Comparison of ENCODE assay signal across 1 cellular context in the genomic region with DNA sequence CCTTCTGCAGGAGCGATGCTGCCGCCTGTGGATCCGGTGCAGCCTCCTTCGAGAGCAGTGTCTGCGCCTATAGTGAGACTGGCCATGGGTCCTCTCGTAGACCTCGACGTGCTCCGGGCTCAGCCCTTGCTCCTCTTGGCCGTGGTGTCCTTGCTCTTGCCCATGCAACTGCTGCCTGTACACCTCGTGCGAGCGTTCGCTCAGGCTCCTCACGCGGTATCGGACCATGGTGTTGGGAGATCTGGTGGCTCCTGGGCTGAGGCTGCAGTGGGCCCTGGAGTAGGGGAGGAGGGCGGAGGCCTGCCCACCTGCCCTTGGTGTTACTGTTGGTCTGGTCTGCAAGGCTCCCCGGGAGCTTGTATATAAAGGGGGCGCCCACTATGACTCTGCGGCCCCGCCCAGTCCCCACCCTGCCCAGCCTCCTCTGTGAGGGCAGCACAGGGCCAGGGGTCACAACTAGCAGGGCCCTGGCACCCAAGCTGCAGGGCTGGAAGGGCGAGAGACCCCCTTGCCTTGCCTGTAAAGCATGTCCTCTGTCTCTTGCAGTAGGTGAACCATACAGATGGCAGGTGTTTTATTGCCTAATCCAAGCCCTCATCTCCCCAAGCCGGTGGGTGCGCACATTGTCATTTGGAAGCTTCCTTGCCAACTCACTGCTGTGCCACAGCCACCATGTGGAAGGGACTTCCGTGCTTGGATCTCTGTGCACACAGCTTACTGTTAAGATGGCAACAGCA.
TF ChIP-seq lines count a peak whose summit lies in the region.

TSS of gene PRM2 (minus strand) at position 338 of the 737 bp plus-strand sequence. CDS start at position 228, 110 bp downstream.

TF ChIP-seq in HepG2, 621 proteins besides CTCF, POLR2A, EP300 and RAD21 (continued from another document and continues in another):
- TF ChIP-seq EEA1 (CRISPR knock-in tag; IDR thresholded peaks at IDR 0.05; ENCODE audit: borderline replicate concordance), result 0 out of 2 replicates have a peak, but pooled peaks have one; percentile 36
- TF ChIP-seq SATB2 (CRISPR knock-in tag; IDR thresholded peaks at IDR 0.05), result no peak
- TF ChIP-seq MTERF4 (CRISPR knock-in tag; IDR thresholded peaks at IDR 0.05), result no peak
- no peak for TF ChIP-seq ZNF761 (CRISPR knock-in tag; conservative IDR thresholded peaks at IDR 0.05)
- TF ChIP-seq DNMT1 (CRISPR knock-in tag; IDR thresholded peaks at IDR 0.05), result no peak; the same call in 1 of the 2 replicates
- TF ChIP-seq MEF2D (CRISPR knock-in tag; IDR thresholded peaks at IDR 0.05), result no peak
- TF ChIP-seq ZC3H13 (CRISPR knock-in tag; IDR thresholded peaks at IDR 0.05), result no peak
- TF ChIP-seq CCDC6 (CRISPR knock-in tag; IDR thresholded peaks at IDR 0.05), result no peak
- TF ChIP-seq EHMT2 (IDR thresholded peaks at IDR 0.05; ENCODE audit: borderline replicate concordance, low read depth, low read length), result no peak
- 0 out of 2 replicates have a peak, but pooled peaks have one; percentile 23 for TF ChIP-seq RBAK (CRISPR knock-in tag; IDR thresholded peaks at IDR 0.05)
- TF ChIP-seq CENPX (CRISPR knock-in tag; IDR thresholded peaks at IDR 0.05), result no peak
- TF ChIP-seq SOX5 (CRISPR knock-in tag; IDR thresholded peaks at IDR 0.05; ENCODE audit: borderline replicate concordance), result no peak
- TF ChIP-seq ZMAT3 (CRISPR knock-in tag; conservative IDR thresholded peaks at IDR 0.05), result no peak
- no peak for TF ChIP-seq HMGXB4 (CRISPR knock-in tag; IDR thresholded peaks at IDR 0.05; ENCODE audit: borderline replicate concordance in 1 of 2, low read depth in 1 of 2)
- 0 out of 2 replicates have a peak, but pooled peaks have one; percentile 27 for TF ChIP-seq HNRNPL (IDR thresholded peaks at IDR 0.05; ENCODE audit: low read depth, low read length)
- peak; percentile 64; the same call in 1 of the 2 replicates for TF ChIP-seq AHR (CRISPR knock-in tag; IDR thresholded peaks at IDR 0.05)
- no peak for TF ChIP-seq ZNF652 (CRISPR knock-in tag; IDR thresholded peaks at IDR 0.05; ENCODE audit: borderline replicate concordance, low read depth)
- TF ChIP-seq HHEX (CRISPR knock-in tag; IDR thresholded peaks at IDR 0.05), result no peak
- TF ChIP-seq ZNF619 (CRISPR knock-in tag; IDR thresholded peaks at IDR 0.05), result no peak
- no peak for TF ChIP-seq ZNF678 (CRISPR knock-in tag; IDR thresholded peaks at IDR 0.05)
- TF ChIP-seq, protein P1, sequence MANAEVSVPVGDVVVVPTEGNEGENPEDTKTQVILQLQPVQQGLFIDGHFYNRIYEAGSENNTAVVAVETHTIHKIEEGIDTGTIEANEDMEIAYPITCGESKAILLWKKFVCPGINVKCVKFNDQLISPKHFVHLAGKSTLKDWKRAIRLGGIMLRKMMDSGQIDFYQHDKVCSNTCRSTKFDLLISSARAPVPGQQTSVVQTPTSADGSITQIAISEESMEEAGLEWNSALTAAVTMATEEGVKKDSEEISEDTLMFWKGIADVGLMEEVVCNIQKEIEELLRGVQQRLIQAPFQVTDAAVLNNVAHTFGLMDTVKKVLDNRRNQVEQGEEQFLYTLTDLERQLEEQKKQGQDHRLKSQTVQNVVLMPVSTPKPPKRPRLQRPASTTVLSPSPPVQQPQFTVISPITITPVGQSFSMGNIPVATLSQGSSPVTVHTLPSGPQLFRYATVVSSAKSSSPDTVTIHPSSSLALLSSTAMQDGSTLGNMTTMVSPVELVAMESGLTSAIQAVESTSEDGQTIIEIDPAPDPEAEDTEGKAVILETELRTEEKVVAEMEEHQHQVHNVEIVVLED (CRISPR knock-in tag; IDR thresholded peaks at IDR 0.05; ENCODE audit: borderline replicate concordance), result no peak
- no peak for TF ChIP-seq ZNF747 (CRISPR knock-in tag; IDR thresholded peaks at IDR 0.05; ENCODE audit: borderline replicate concordance)
- no peak for TF ChIP-seq ZBED4 (CRISPR knock-in tag; IDR thresholded peaks at IDR 0.05; ENCODE audit: borderline replicate concordance)
- TF ChIP-seq, protein P2, sequence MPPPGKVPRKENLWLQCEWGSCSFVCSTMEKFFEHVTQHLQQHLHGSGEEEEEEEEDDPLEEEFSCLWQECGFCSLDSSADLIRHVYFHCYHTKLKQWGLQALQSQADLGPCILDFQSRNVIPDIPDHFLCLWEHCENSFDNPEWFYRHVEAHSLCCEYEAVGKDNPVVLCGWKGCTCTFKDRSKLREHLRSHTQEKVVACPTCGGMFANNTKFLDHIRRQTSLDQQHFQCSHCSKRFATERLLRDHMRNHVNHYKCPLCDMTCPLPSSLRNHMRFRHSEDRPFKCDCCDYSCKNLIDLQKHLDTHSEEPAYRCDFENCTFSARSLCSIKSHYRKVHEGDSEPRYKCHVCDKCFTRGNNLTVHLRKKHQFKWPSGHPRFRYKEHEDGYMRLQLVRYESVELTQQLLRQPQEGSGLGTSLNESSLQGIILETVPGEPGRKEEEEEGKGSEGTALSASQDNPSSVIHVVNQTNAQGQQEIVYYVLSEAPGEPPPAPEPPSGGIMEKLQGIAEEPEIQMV (CRISPR knock-in tag; IDR thresholded peaks at IDR 0.05; ENCODE audit: low read depth), result no peak
- TF ChIP-seq ZSCAN9 (CRISPR knock-in tag; IDR thresholded peaks at IDR 0.05; ENCODE audit: borderline replicate concordance), result no peak
- no peak for TF ChIP-seq ZNF557 (CRISPR knock-in tag; IDR thresholded peaks at IDR 0.05)
- no peak for TF ChIP-seq FOXK1 (CRISPR knock-in tag; IDR thresholded peaks at IDR 0.05; ENCODE audit: borderline replicate concordance, low read depth)
- TF ChIP-seq HDAC6 (IDR thresholded peaks at IDR 0.05; ENCODE audit: low read depth, low read length), result no peak
- TF ChIP-seq ZFP91 (CRISPR knock-in tag; IDR thresholded peaks at IDR 0.05; ENCODE audit: borderline replicate concordance), result no peak; the same call in 1 of the 2 replicates
- TF ChIP-seq NRL (CRISPR knock-in tag; IDR thresholded peaks at IDR 0.05; ENCODE audit: borderline replicate concordance), result no peak
- TF ChIP-seq ZNF138 (CRISPR knock-in tag; IDR thresholded peaks at IDR 0.05; ENCODE audit: low read depth), result no peak
- peak; percentile 78; the same call in 1 of the 2 replicates for TF ChIP-seq SMAD1 (CRISPR knock-in tag; IDR thresholded peaks at IDR 0.05; ENCODE audit: borderline replicate concordance, low read depth)
- no peak; the same call in 1 of the 2 replicates for TF ChIP-seq ARID4A (CRISPR knock-in tag; IDR thresholded peaks at IDR 0.05; ENCODE audit: borderline replicate concordance)
- TF ChIP-seq, protein P3, sequence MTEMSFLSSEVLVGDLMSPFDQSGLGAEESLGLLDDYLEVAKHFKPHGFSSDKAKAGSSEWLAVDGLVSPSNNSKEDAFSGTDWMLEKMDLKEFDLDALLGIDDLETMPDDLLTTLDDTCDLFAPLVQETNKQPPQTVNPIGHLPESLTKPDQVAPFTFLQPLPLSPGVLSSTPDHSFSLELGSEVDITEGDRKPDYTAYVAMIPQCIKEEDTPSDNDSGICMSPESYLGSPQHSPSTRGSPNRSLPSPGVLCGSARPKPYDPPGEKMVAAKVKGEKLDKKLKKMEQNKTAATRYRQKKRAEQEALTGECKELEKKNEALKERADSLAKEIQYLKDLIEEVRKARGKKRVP (CRISPR knock-in tag; IDR thresholded peaks at IDR 0.05), result no peak
- no peak for TF ChIP-seq ZNF879 (CRISPR knock-in tag; IDR thresholded peaks at IDR 0.05)
- 0 out of 2 replicates have a peak, but pooled peaks have one; percentile 36 for TF ChIP-seq ZBTB39 (CRISPR knock-in tag; IDR thresholded peaks at IDR 0.05)
- no peak for TF ChIP-seq CAMTA2 (CRISPR knock-in tag; IDR thresholded peaks at IDR 0.05; ENCODE audit: borderline replicate concordance)
- no peak for TF ChIP-seq ZNF335 (CRISPR knock-in tag; IDR thresholded peaks at IDR 0.05)
